Comparison of ENCODE assay signal across 17 cellular contexts in the genomic region with DNA sequence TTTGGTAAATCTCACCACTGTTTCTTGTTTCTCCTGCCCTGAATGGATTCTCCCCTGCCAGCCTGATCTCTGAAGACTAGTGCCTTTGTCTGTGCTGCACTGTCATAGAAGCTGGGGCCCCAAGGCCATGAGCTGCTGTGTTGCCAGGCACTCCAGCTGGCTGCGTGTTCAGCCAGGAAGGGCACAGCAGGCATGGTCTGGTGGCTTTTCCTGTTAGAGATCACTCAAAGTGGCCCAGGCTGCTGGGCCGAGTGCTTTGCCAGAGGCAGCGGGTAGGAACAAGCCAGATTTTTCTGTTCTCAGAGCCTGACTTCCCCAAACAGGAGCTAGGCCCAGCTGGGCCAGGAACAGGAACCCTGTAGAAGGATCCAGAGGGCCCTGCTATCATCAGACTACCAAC. TPM values are rescaled to one million over a fixed set of nuclear protein-coding genes. Genes with fewer than 3 reads are reported as not detected.
DNase-seq lines count a peak whose midpoint lies in the region; ATAC-seq and TF ChIP-seq lines count a peak whose summit lies in the region.
"Had no signal": no experiment of that assay in that cellular context is flagged by ENCODE, and none has a peak within 500 bp of the region (broad histone marks: within the 10 kb centered on the region; RNA-seq: fewer than 3 reads in every experiment).

No MANE protein-coding gene starts in this region.

- H3K4me3 Mint-ChIP-seq in CD14-positive monocyte: no peak overlapping the region
- H3K4me3 Mint-ChIP-seq in activated naive CD4-positive, alpha-beta T cell treated with anti-CD3 and anti-CD28 coated beads for 36 hours: no peak overlapping the region
- H3K4me3 Mint-ChIP-seq: activated CD4-positive, alpha-beta T cell treated with anti-CD3 and anti-CD28 coated beads, Interleukin-2, amount 10 ng/mL, durations not matched to agents 7 days and 5 days; endodermal cell; stimulated activated naive B cell treated with anti-CD40 and anti-IgM and Interleukin-4, amounts not matched to agents 10 μg/mL and 1 μg/mL and 100 μg/mL, for 72 hours had no signal

- H3K27me3 Mint-ChIP-seq in CD14-positive monocyte (ENCODE audit: low read depth in 3 of 3): peaks cover 0 to 4% (median 0%) of the 10 kb centered on the region in 3 donors
- H3K27me3 Mint-ChIP-seq in activated naive CD4-positive, alpha-beta T cell treated with anti-CD3 and anti-CD28 coated beads for 36 hours (ENCODE audit: low read depth): no peaks in the 10 kb centered on the region
- H3K27me3 Mint-ChIP-seq: activated CD4-positive, alpha-beta T cell treated with anti-CD3 and anti-CD28 coated beads, Interleukin-2, amount 10 ng/mL, durations not matched to agents 7 days and 5 days; IgD-negative memory B cell; stimulated activated naive B cell treated with anti-CD40 and anti-IgM and Interleukin-4, amounts not matched to agents 10 μg/mL and 1 μg/mL and 100 μg/mL, for 72 hours had no signal

- DNase-seq in CD14-positive monocyte (ENCODE audit: low spot score) (no peak), NCI-H446 (lab: John Stamatoyannopoulos, UW) (peak; percentile 30 to 73), foreskin melanocyte (peak; percentile 76), putamen (ENCODE audit: low spot score) (peak; percentile 94), activated gamma-delta T cell treated with Interleukin-2 at 50 U/mL for 16 hours (no peak)
- no peak for DNase-seq in activated naive CD4-positive, alpha-beta T cell treated with anti-CD3 and anti-CD28 coated beads for 36 hours
- DNase-seq: activated CD4-positive, alpha-beta T cell treated with anti-CD3 and anti-CD28 coated beads, Interleukin-2, amount 10 ng/mL, durations not matched to agents 7 days and 5 days; body of pancreas; CD4-positive, CD25-positive, alpha-beta regulatory T cell; endodermal cell; mesendoderm; NCI-H2171; stimulated activated naive B cell treated with anti-CD40 and anti-IgM and Interleukin-4, amounts not matched to agents 10 μg/mL and 1 μg/mL and 100 μg/mL, for 72 hours had no signal

- TF ChIP-seq CTCF in CD14-positive monocyte (IDR thresholded peaks at IDR 0.05): no peak

- ATAC-seq in GM18511 (IDR thresholded peaks at IDR 0.05; ENCODE audit: unreplicated experiment) (no peak), HG02571 (IDR thresholded peaks at IDR 0.05; ENCODE audit: unreplicated experiment) (no peak)
- ATAC-seq: body of pancreas; stimulated activated naive B cell treated with anti-CD40 and anti-IgM and Interleukin-4, amounts not matched to agents 10 μg/mL and 1 μg/mL and 100 μg/mL, for 72 hours had no signal

- H3K4me1 Mint-ChIP-seq in CD14-positive monocyte: peaks cover 48% of the 10 kb centered on the region
- H3K4me1 Mint-ChIP-seq in activated naive CD4-positive, alpha-beta T cell treated with anti-CD3 and anti-CD28 coated beads for 36 hours (ENCODE audit: low read depth): peaks cover 15% of the 10 kb centered on the region

- intact Hi-C loops in CD14-positive monocyte (cut with micrococcal nuclease): no loop called here
- intact Hi-C loops in activated naive CD4-positive, alpha-beta T cell treated with anti-CD3 and anti-CD28 coated beads for 36 hours (cut with micrococcal nuclease): no loop called here

- H3K36me3 Mint-ChIP-seq in CD14-positive monocyte: peaks cover 43 to 60% of the 10 kb centered on the region in 2 donors
- H3K36me3 Mint-ChIP-seq in activated naive CD4-positive, alpha-beta T cell treated with anti-CD3 and anti-CD28 coated beads for 36 hours (ENCODE audit: low read depth): peaks cover 10% of the 10 kb centered on the region
- H3K36me3 Mint-ChIP-seq: CD4-positive, CD25-positive, alpha-beta regulatory T cell; IgD-negative memory B cell had no signal

- CTCF ChIA-PET in activated naive CD4-positive, alpha-beta T cell treated with anti-CD3 and anti-CD28 coated beads for 36 hours (lab: Charles Lee): interaction anchor here (1.7 to 3.7 kb wide), 2 partner anchors 41 to 55 kb away, joined by 5 to 23 read pairs; a partner anchor contains a TSS

- peaks cover 0 to 2% (median 0%) of the 10 kb centered on the region in 7 donors for H3K9me3 Mint-ChIP-seq in CD14-positive monocyte
- H3K9me3 Mint-ChIP-seq in activated naive CD4-positive, alpha-beta T cell treated with anti-CD3 and anti-CD28 coated beads for 36 hours: no peaks in the 10 kb centered on the region
- H3K9me3 Mint-ChIP-seq: activated CD4-positive, alpha-beta T cell treated with anti-CD3 and anti-CD28 coated beads, Interleukin-2, amount 10 ng/mL, durations not matched to agents 7 days and 5 days; CD4-positive, CD25-positive, alpha-beta regulatory T cell; endodermal cell; IgD-negative memory B cell; neural crest cell; stimulated activated naive B cell treated with anti-CD40 and anti-IgM and Interleukin-4, amounts not matched to agents 10 μg/mL and 1 μg/mL and 100 μg/mL, for 72 hours had no signal

- peak overlapping the region in 5 of 7 donors; percentile 58 to 85 (median 81) for H3K27ac Mint-ChIP-seq in CD14-positive monocyte
- H3K27ac Mint-ChIP-seq in activated naive CD4-positive, alpha-beta T cell treated with anti-CD3 and anti-CD28 coated beads for 36 hours: no peak overlapping the region
- H3K27ac Mint-ChIP-seq: activated CD4-positive, alpha-beta T cell treated with anti-CD3 and anti-CD28 coated beads, Interleukin-2, amount 10 ng/mL, durations not matched to agents 7 days and 5 days; endodermal cell; IgD-negative memory B cell; stimulated activated naive B cell treated with anti-CD40 and anti-IgM and Interleukin-4, amounts not matched to agents 10 μg/mL and 1 μg/mL and 100 μg/mL, for 72 hours had no signal

RNA-seq across cellular contexts. Expression of a gene that starts 5.2 kb away (rescaled TPM):
- polyA plus RNA-seq in CD14-positive monocyte: 10 to 100 TPM; 21.9 to 30.6 TPM
- 10 to 100 TPM; 23.2 to 24.6 TPM for total RNA-seq in activated naive CD4-positive, alpha-beta T cell treated with anti-CD3 and anti-CD28 coated beads for 36 hours

RNA-seq across cellular contexts. Expression of a gene that starts 10.0 kb away (rescaled TPM):
- polyA plus RNA-seq in CD14-positive monocyte: not detected
- not detected for total RNA-seq in activated naive CD4-positive, alpha-beta T cell treated with anti-CD3 and anti-CD28 coated beads for 36 hours
- total RNA-seq: activated CD4-positive, alpha-beta T cell treated with anti-CD3 and anti-CD28 coated beads, Interleukin-2, amount 10 ng/mL, durations not matched to agents 7 days and 5 days had no signal
- polyA plus RNA-seq: CD4-positive, CD25-positive, alpha-beta regulatory T cell; IgD-negative memory B cell had no signal

RNA-seq across cellular contexts. Expression of a gene that starts 31.1 kb away (rescaled TPM):
- polyA plus RNA-seq in CD14-positive monocyte: 1 to 10 TPM in 1 of 2 donors, under 1 TPM in 1; 0.90 to 1.6 TPM
- total RNA-seq in activated naive CD4-positive, alpha-beta T cell treated with anti-CD3 and anti-CD28 coated beads for 36 hours: under 1 TPM in 1 of 2 experiments, not detected in 1; 0.07 TPM
- total RNA-seq: activated CD4-positive, alpha-beta T cell treated with anti-CD3 and anti-CD28 coated beads, Interleukin-2, amount 10 ng/mL, durations not matched to agents 7 days and 5 days; CD4-positive, CD25-positive, alpha-beta regulatory T cell had no signal
- polyA plus RNA-seq: IgD-negative memory B cell had no signal

RNA-seq across cellular contexts. Expression of a gene that starts 55.4 kb away (rescaled TPM):
- 100 to 1,000 TPM; 125 to 136 TPM for polyA plus RNA-seq in CD14-positive monocyte
- total RNA-seq in activated naive CD4-positive, alpha-beta T cell treated with anti-CD3 and anti-CD28 coated beads for 36 hours: 10 to 100 TPM; 35.9 to 37.6 TPM

Comparison
In these comparisons a context has a peak if more than half of its experiments do, and no peak if none do; other contexts are left out.
1. DNase-seq: peak in NCI-H446 (2 of 2), foreskin melanocyte (single experiment) and putamen (single experiment); none in CD14-positive monocyte (single experiment), activated naive CD4-positive, alpha-beta T cell treated with anti-CD3 and anti-CD28 coated beads for 36 hours (single experiment) and activated gamma-delta T cell treated with Interleukin-2 at 50 U/mL for 16 hours (single experiment).